ENCODE assay signal across 28 cellular contexts in the genomic region with DNA sequence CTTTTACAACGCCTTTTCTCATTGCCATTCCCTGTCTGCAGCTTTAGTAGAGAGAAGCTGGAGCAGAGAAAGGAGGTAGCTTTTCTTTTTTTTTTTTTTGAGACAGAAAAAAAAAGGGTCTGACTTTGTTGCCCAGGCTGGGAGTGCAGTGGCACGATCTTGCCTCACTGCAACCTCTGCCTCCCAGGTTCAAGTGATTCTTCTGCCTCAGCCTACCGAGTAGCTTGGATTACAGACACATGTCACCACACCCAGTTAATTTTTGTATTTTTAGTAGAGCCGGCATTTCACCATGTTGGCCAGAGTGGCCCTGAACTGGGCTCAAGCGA.
"Had no signal": no experiment of that assay in that cellular context is flagged by ENCODE, and none has a peak within 500 bp of the region (broad histone marks: within the 10 kb centered on the region; RNA-seq: fewer than 3 reads in every experiment).

No MANE protein-coding gene starts in this region.

- DNase-seq: dermis blood vessel endothelial cell; effector memory CD4-positive, alpha-beta T cell; erythroblast; esophagus squamous epithelium; foreskin melanocyte; glutamatergic neuron; heart right ventricle; hypothalamus; immature natural killer cell; islet precursor cell; left ventricle myocardium superior; lower lobe of right lung; naive thymus-derived CD8-positive, alpha-beta T cell; nephron progenitor cell; nucleus accumbens; ovary; retina; right lobe of liver; stimulated activated CD4-positive, alpha-beta T cell treated with anti-CD3 and anti-CD28 coated beads, Interleukin-12 subunit alpha, Interleukin-12 subunit beta, amount 100 ng/mL, for 4 hours; stimulated activated CD4-positive, alpha-beta T cell treated with anti-CD3 and anti-CD28 coated beads, Interleukin-1b, Interleukin-23, amount 100 ng/mL, for 48 hours; stimulated activated CD4-positive, alpha-beta T cell treated with anti-CD3 and anti-CD28 coated beads, Interleukin-4, amount 100 ng/mL, for 1 hour; stimulated activated naive CD4-positive, alpha-beta T cell treated with Interleukin-2 at 50 U/mL for 16 hours; stomach; trophoblast cell had no signal

- H3K4me3 Mint-ChIP-seq: immature natural killer cell; naive thymus-derived CD8-positive, alpha-beta T cell; nephron progenitor cell; stimulated activated effector memory CD8-positive, alpha-beta T cell treated with anti-CD3 and anti-CD28 coated beads, Interleukin-12 subunit alpha, Interleukin-12 subunit beta, amount 100 ng/mL, for 72 hours had no signal

- H3K4me3 ChIP-seq: coronary artery, esophagus squamous epithelium, heart right ventricle, lower lobe of right lung, ovary, right lobe of liver, stomach, thyroid gland, vagina had no signal

- H3K27ac ChIP-seq: coronary artery, esophagus squamous epithelium, heart right ventricle, lower lobe of right lung, ovary, right lobe of liver, vagina had no signal

- H3K9me3 Mint-ChIP-seq: immature natural killer cell; naive thymus-derived CD8-positive, alpha-beta T cell; nephron progenitor cell; stimulated activated effector memory CD8-positive, alpha-beta T cell treated with anti-CD3 and anti-CD28 coated beads, Interleukin-12 subunit alpha, Interleukin-12 subunit beta, amount 100 ng/mL, for 72 hours had no signal

- H3K27me3 ChIP-seq: esophagus squamous epithelium, heart right ventricle, ovary, right lobe of liver, stomach, thyroid gland, vagina had no signal

- ATAC-seq: heart right ventricle; left ventricle myocardium superior; lower lobe of right lung; naive thymus-derived CD8-positive, alpha-beta T cell; stimulated activated effector memory CD8-positive, alpha-beta T cell treated with anti-CD3 and anti-CD28 coated beads, Interleukin-12 subunit alpha, Interleukin-12 subunit beta, amount 100 ng/mL, for 72 hours had no signal

- H3K36me3 ChIP-seq: esophagus squamous epithelium, heart right ventricle, lower lobe of right lung, ovary, right lobe of liver, stomach, thyroid gland, vagina had no signal

- H3K36me3 Mint-ChIP-seq: immature natural killer cell; stimulated activated effector memory CD8-positive, alpha-beta T cell treated with anti-CD3 and anti-CD28 coated beads, Interleukin-12 subunit alpha, Interleukin-12 subunit beta, amount 100 ng/mL, for 72 hours had no signal

- H3K27ac Mint-ChIP-seq: immature natural killer cell; naive thymus-derived CD8-positive, alpha-beta T cell; nephron progenitor cell; stimulated activated effector memory CD8-positive, alpha-beta T cell treated with anti-CD3 and anti-CD28 coated beads, Interleukin-12 subunit alpha, Interleukin-12 subunit beta, amount 100 ng/mL, for 72 hours had no signal

- H3K9me3 ChIP-seq: esophagus squamous epithelium, heart right ventricle, lower lobe of right lung, ovary, right lobe of liver, stomach, thyroid gland, vagina had no signal

- H3K4me1 ChIP-seq: lower lobe of right lung, right lobe of liver, vagina had no signal

- H3K4me1 Mint-ChIP-seq: immature natural killer cell, nephron progenitor cell had no signal
